ENCODE assay signal across 18 cellular contexts in genomic region chr1:20767271-20767670, GRCh38. TPM values are rescaled to one million over a fixed set of nuclear protein-coding genes. Genes with fewer than 3 reads are reported as not detected.
A peak's percentile ranks its signal among the peaks of the same experiment; 100 is the strongest.
DNase-seq lines count a peak whose midpoint lies in the region; ATAC-seq and TF ChIP-seq lines count a peak whose summit lies in the region.
"Had no signal": no experiment of that assay in that cellular context is flagged by ENCODE, and none has a peak within 500 bp of the region (broad histone marks: within the 10 kb centered on the region; RNA-seq: fewer than 3 reads in every experiment).

No MANE protein-coding gene starts in this region.

- H3K9me3 ChIP-seq in heart right ventricle (no peaks in the 10 kb centered on the region), left lung (no peaks in the 10 kb centered on the region), mucosa of descending colon (no peaks in the 10 kb centered on the region)
- H3K9me3 ChIP-seq: BLaER1 had no signal

- peak overlapping the region in 2 of 10 donors; percentile 22 to 41 for H3K27ac ChIP-seq in heart right ventricle
- no peak overlapping the region for H3K27ac ChIP-seq in left lung
- H3K27ac ChIP-seq: BLaER1, HL-60 had no signal

- DNase-seq in Right ventricle myocardium superior (no peak), cardiac septum (ENCODE audit: low spot score) (no peak), heart right ventricle (no peak), left lung (no peak), NCI-H1092 (lab: John Stamatoyannopoulos, UW) (no peak), kidney tubule cell (ENCODE audit: low spot score) (no peak), epidermal melanocyte (ENCODE audit: insufficient read length, low spot score) (no peak), mucosa of descending colon (no peak)
- DNase-seq: 8988T; CD4-positive, alpha-beta memory T cell; DMS153; DMS79; GDM1; HCEC 1CT had no signal

- peaks cover 0 to 13% (median 0%) of the 10 kb centered on the region in 9 donors for H3K4me1 ChIP-seq in heart right ventricle
- H3K4me1 ChIP-seq in left lung, result no peaks in the 10 kb centered on the region
- H3K4me1 ChIP-seq in mucosa of descending colon (ENCODE audit: low read depth), result no peaks in the 10 kb centered on the region
- H3K4me1 ChIP-seq: BLaER1 had no signal

- intact Hi-C loops in Right ventricle myocardium superior (cut with DNase I), result no loop called here
- intact Hi-C loops in cardiac septum (cut with DNase I), result no loop called here
- intact Hi-C loops in heart right ventricle (cut with DNase I), result no loop called here
- intact Hi-C loops in left lung (cut with DNase I), result no loop called here
- intact Hi-C loops in mucosa of descending colon (cut with DNase I, micrococcal nuclease), result no loop called here

- H3K36me3 ChIP-seq in heart right ventricle, result peaks cover 0 to 100% (median 74%) of the 10 kb centered on the region in 9 donors
- peaks cover 0 to 99% of the 10 kb centered on the region in 2 donors for H3K36me3 ChIP-seq in left lung
- H3K36me3 ChIP-seq in mucosa of descending colon (ENCODE audit: low read depth), result peaks cover 29% of the 10 kb centered on the region

- TF ChIP-seq CTCF in heart right ventricle (IDR thresholded peaks at IDR 0.05) (no peak), left lung (IDR thresholded peaks at IDR 0.05) (no peak), mucosa of descending colon (IDR thresholded peaks at IDR 0.05) (no peak)

- H3K27me3 ChIP-seq in heart right ventricle (no peaks in the 10 kb centered on the region), left lung (no peaks in the 10 kb centered on the region)
- H3K27me3 ChIP-seq: BLaER1 had no signal

- H3K4me3 ChIP-seq in heart right ventricle (no peak overlapping the region), left lung (no peak overlapping the region), mucosa of descending colon (no peak overlapping the region)
- H3K4me3 ChIP-seq: BLaER1, GM23338 had no signal

- peak; percentile 90 for ATAC-seq in Right ventricle myocardium superior (ENCODE audit: poor library complexity)
- ATAC-seq in heart right ventricle, result peak in 7 of 8 donors; percentile 33 to 86 (median 79)
- peak; percentile 73 for ATAC-seq in left lung
- ATAC-seq in mucosa of descending colon, result no peak
- ATAC-seq: GM23338 had no signal

RNA-seq across cellular contexts. Expression of gene HP1BP3, which starts 19.8 kb away (rescaled TPM):
- total RNA-seq in Right ventricle myocardium superior, result 118 TPM
- 123 TPM for total RNA-seq in cardiac septum
- total RNA-seq in heart right ventricle, result 100 to 1,000 TPM; 106 to 148 (median 135) TPM
- polyA plus RNA-seq in heart right ventricle, result 10 to 100 TPM; 54.4 to 56.3 TPM
- 100 to 1,000 TPM; 158 to 185 TPM for total RNA-seq in left lung
- 100 to 1,000 TPM; 168 to 276 (median 246) TPM for total RNA-seq in mucosa of descending colon

RNA-seq across cellular contexts. Expression of gene SH2D5, which starts 34.8 kb away (rescaled TPM):
- total RNA-seq in Right ventricle myocardium superior, result not detected
- total RNA-seq in cardiac septum, result not detected
- under 1 TPM in 3 of 10 donors, not detected in 7; 0.15 to 0.21 (median 0.20) TPM for total RNA-seq in heart right ventricle
- polyA plus RNA-seq in heart right ventricle, result 1 to 10 TPM in 1 of 2 donors, not detected in 1; 6.4 TPM
- 1 to 10 TPM in 1 of 2 donors, under 1 TPM in 1; 0.12 to 1.8 TPM for total RNA-seq in left lung
- total RNA-seq in mucosa of descending colon, result under 1 TPM in 2 of 3 donors, not detected in 1; 0.07 to 0.09 TPM
- polyA plus RNA-seq: CD14-positive monocyte; CD4-positive, alpha-beta memory T cell had no signal

RNA-seq across cellular contexts. Expression of gene KIF17, which starts 49.5 kb away (rescaled TPM):
- total RNA-seq in Right ventricle myocardium superior (5.2 TPM), cardiac septum (1.5 TPM), heart right ventricle (1 to 10 TPM; 2.7 to 7.0 (median 5.0) TPM), left lung (1 to 10 TPM; 4.1 to 4.5 TPM), mucosa of descending colon (under 1 TPM; 0.20 to 0.63 (median 0.53) TPM)
- polyA plus RNA-seq in heart right ventricle, result 1 to 10 TPM; 4.6 to 7.5 TPM
- total RNA-seq: CD4-positive, alpha-beta memory T cell had no signal
- polyA plus RNA-seq: CD14-positive monocyte; CD4-positive, alpha-beta memory T cell had no signal
